1 cellular context compared by ENCODE assay signal in genomic region chr7:90346326-90347125, GRCh38.
TF ChIP-seq lines count a peak whose summit lies in the region.

A gene with protein sequence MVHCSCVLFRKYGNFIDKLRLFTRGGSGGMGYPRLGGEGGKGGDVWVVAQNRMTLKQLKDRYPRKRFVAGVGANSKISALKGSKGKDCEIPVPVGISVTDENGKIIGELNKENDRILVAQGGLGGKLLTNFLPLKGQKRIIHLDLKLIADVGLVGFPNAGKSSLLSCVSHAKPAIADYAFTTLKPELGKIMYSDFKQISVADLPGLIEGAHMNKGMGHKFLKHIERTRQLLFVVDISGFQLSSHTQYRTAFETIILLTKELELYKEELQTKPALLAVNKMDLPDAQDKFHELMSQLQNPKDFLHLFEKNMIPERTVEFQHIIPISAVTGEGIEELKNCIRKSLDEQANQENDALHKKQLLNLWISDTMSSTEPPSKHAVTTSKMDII (plus strand): TSS chr7:90346716. CDS start chr7:90346742, 26 bp downstream.

TF ChIP-seq in HepG2, 621 proteins besides CTCF, POLR2A, EP300 and RAD21 (continued from another document and continues in another):
- TF ChIP-seq FOXO4 (CRISPR knock-in tag; conservative IDR thresholded peaks at IDR 0.05), result no peak
- TF ChIP-seq, protein P1, sequence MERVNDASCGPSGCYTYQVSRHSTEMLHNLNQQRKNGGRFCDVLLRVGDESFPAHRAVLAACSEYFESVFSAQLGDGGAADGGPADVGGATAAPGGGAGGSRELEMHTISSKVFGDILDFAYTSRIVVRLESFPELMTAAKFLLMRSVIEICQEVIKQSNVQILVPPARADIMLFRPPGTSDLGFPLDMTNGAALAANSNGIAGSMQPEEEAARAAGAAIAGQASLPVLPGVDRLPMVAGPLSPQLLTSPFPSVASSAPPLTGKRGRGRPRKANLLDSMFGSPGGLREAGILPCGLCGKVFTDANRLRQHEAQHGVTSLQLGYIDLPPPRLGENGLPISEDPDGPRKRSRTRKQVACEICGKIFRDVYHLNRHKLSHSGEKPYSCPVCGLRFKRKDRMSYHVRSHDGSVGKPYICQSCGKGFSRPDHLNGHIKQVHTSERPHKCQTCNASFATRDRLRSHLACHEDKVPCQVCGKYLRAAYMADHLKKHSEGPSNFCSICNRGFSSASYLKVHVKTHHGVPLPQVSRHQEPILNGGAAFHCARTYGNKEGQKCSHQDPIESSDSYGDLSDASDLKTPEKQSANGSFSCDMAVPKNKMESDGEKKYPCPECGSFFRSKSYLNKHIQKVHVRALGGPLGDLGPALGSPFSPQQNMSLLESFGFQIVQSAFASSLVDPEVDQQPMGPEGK (CRISPR knock-in tag; IDR thresholded peaks at IDR 0.05), result no peak; the same call in 1 of the 2 replicates
- TF ChIP-seq, protein P2, sequence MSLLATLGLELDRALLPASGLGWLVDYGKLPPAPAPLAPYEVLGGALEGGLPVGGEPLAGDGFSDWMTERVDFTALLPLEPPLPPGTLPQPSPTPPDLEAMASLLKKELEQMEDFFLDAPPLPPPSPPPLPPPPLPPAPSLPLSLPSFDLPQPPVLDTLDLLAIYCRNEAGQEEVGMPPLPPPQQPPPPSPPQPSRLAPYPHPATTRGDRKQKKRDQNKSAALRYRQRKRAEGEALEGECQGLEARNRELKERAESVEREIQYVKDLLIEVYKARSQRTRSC (CRISPR knock-in tag; IDR thresholded peaks at IDR 0.05; ENCODE audit: low read depth), result no peak
- peak; percentile 85 for TF ChIP-seq ZNF574 (CRISPR knock-in tag; IDR thresholded peaks at IDR 0.05)
- TF ChIP-seq PAXIP1 (CRISPR knock-in tag; conservative IDR thresholded peaks at IDR 0.05), result peak; percentile 41
- TF ChIP-seq ZBTB8A (CRISPR knock-in tag; IDR thresholded peaks at IDR 0.05; ENCODE audit: borderline replicate concordance, low read depth), result no peak
- TF ChIP-seq DNMT3B (CRISPR knock-in tag; conservative IDR thresholded peaks at IDR 0.05), result peak; percentile 82; the same call in 1 of the 2 replicates
- TF ChIP-seq YEATS4 (CRISPR knock-in tag; IDR thresholded peaks at IDR 0.05; ENCODE audit: borderline replicate concordance), result peak; percentile 91
- peak; percentile 71 for TF ChIP-seq NR2C2 (CRISPR knock-in tag; IDR thresholded peaks at IDR 0.05; ENCODE audit: borderline replicate concordance)
- TF ChIP-seq ZNF567 (CRISPR knock-in tag; IDR thresholded peaks at IDR 0.05; ENCODE audit: borderline replicate concordance), result 0 out of 2 replicates have a peak, but pooled peaks have one; percentile 71
- TF ChIP-seq ZNF839 (CRISPR knock-in tag; IDR thresholded peaks at IDR 0.05; ENCODE audit: borderline replicate concordance), result 0 out of 2 replicates have a peak, but pooled peaks have one; percentile 76
- TF ChIP-seq, protein P3, sequence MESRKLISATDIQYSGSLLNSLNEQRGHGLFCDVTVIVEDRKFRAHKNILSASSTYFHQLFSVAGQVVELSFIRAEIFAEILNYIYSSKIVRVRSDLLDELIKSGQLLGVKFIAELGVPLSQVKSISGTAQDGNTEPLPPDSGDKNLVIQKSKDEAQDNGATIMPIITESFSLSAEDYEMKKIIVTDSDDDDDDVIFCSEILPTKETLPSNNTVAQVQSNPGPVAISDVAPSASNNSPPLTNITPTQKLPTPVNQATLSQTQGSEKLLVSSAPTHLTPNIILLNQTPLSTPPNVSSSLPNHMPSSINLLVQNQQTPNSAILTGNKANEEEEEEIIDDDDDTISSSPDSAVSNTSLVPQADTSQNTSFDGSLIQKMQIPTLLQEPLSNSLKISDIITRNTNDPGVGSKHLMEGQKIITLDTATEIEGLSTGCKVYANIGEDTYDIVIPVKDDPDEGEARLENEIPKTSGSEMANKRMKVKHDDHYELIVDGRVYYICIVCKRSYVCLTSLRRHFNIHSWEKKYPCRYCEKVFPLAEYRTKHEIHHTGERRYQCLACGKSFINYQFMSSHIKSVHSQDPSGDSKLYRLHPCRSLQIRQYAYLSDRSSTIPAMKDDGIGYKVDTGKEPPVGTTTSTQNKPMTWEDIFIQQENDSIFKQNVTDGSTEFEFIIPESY (CRISPR knock-in tag; IDR thresholded peaks at IDR 0.05), result peak; percentile 16; the same call in 1 of the 2 replicates
- no peak for TF ChIP-seq ZNF205 (CRISPR knock-in tag; IDR thresholded peaks at IDR 0.05)
- TF ChIP-seq, protein P4, sequence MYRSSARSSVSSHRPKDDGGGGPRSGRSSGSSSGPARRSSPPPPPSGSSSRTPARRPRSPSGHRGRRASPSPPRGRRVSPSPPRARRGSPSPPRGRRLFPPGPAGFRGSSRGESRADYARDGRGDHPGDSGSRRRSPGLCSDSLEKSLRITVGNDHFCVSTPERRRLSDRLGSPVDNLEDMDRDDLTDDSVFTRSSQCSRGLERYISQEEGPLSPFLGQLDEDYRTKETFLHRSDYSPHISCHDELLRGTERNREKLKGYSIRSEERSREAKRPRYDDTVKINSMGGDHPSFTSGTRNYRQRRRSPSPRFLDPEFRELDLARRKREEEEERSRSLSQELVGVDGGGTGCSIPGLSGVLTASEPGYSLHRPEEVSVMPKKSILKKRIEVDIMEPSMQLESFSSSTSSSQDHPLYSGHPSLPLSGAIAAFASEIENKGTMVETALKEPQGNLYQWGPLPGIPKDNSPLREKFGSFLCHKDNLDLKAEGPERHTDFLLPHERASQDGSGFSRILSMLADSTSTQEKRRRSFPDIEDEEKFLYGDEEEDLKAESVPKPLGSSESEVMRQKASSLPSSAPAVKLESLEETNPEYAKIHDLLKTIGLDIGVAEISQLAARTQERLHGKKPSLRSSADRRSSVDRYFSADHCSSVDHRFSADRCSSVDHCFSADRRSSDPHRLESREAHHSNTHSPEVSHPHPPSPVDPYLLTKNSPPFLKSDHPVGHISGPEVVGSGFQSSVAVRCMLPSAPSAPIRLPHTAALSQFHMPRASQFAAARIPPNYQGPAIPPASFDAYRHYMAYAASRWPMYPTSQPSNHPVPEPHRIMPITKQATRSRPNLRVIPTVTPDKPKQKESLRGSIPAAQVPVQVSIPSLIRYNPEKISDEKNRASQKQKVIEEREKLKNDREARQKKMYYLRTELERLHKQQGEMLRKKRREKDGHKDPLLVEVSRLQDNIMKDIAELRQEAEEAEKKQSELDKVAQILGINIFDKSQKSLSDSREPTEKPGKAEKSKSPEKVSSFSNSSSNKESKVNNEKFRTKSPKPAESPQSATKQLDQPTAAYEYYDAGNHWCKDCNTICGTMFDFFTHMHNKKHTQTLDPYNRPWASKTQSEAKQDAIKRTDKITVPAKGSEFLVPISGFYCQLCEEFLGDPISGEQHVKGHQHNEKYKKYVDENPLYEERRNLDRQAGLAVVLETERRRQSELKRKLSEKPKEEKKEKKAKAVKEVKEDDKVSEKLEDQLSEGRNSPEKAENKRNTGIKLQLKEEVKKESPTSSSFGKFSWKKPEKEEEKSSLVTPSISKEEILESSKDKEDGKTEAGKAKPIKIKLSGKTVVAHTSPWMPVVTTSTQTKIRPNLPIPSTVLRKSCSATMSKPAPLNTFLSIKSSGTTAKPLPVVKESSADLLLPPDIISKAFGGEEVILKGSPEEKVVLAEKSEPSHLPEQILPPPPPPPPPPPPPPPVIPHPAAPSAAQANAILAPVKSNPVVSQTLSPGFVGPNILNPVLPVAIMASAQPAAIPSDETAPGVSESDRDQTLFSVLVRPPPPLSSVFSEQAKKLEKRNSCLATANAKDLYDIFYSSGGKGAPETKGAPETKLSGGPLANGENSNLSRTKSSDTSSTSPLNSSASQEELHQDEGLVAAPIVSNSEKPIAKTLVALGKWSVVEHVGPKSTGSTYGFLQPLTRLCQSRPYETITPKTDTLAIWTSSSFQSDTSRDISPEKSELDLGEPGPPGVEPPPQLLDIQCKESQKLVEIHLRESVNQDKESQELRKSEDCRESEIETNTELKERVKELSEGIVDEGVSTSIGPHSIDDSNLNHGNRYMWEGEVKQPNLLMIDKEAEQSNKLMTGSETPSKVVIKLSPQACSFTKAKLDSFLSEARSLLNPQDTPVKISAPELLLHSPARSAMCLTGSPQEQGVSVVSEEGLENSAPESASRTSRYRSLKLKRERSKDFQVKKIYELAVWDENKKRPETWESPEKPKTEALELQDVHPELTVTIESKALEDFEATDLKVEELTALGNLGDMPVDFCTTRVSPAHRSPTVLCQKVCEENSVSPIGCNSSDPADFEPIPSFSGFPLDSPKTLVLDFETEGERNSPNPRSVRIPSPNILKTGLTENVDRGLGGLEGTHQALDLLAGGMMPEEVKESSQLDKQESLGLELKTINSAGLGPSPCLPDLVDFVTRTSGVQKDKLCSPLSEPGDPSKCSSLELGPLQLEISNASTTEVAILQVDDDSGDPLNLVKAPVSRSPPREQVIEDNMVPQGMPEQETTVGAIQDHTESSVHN (CRISPR knock-in tag; IDR thresholded peaks at IDR 0.05), result peak; percentile 89
- TF ChIP-seq, protein P5, sequence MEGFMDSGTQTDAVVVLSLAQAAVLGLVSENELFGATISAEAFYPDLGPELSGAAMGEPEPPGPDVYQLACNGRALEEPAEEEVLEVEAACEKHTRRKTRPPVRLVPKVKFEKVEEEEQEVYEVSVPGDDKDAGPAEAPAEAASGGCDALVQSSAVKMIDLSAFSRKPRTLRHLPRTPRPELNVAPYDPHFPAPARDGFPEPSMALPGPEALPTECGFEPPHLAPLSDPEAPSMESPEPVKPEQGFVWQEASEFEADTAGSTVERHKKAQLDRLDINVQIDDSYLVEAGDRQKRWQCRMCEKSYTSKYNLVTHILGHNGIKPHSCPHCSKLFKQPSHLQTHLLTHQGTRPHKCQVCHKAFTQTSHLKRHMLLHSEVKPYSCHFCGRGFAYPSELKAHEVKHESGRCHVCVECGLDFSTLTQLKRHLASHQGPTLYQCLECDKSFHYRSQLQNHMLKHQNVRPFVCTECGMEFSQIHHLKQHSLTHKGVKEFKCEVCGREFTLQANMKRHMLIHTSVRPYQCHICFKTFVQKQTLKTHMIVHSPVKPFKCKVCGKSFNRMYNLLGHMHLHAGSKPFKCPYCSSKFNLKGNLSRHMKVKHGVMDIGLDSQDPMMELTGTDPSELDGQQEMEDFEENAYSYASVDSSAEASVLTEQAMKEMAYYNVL (CRISPR knock-in tag; IDR thresholded peaks at IDR 0.05; ENCODE audit: borderline replicate concordance), result peak; percentile 39; the same call in 1 of the 2 replicates
- peak; percentile 97 for TF ChIP-seq SPEN (CRISPR knock-in tag; IDR thresholded peaks at IDR 0.05; ENCODE audit: low read depth)
- TF ChIP-seq, protein P6, sequence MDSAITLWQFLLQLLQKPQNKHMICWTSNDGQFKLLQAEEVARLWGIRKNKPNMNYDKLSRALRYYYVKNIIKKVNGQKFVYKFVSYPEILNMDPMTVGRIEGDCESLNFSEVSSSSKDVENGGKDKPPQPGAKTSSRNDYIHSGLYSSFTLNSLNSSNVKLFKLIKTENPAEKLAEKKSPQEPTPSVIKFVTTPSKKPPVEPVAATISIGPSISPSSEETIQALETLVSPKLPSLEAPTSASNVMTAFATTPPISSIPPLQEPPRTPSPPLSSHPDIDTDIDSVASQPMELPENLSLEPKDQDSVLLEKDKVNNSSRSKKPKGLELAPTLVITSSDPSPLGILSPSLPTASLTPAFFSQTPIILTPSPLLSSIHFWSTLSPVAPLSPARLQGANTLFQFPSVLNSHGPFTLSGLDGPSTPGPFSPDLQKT (CRISPR knock-in tag; IDR thresholded peaks at IDR 0.05; ENCODE audit: borderline replicate concordance), result no peak
